8 cellular contexts compared by ENCODE assay signal in the genomic region with DNA sequence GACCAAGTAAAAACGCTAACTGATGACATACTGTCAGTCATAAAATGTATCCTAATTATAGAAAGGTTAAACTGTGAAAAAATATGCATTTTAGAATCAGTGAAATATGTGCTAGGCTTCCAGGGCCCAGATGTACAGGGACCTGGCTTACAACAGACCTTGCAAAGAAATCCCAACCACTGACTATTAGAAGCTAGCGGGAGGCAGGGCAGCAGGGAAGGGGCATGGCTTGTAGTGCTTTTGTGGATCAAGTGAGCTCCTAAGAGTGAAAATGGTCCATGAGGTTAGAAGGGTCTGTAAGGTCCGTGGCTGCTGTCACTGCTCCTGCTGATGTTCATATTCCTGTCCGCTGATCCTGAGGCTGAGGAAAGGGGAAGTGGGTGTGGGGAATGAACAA. TPM values are rescaled to one million over a fixed set of nuclear protein-coding genes. Genes with fewer than 3 reads are reported as not detected.
DNase-seq lines count a peak whose midpoint lies in the region; ATAC-seq and TF ChIP-seq lines count a peak whose summit lies in the region.
"Not testable (repeated sequence)": the region's sequence is repeated elsewhere in the genome, so short reads cannot be mapped to it uniquely, and the experiment has no call there.

No MANE protein-coding gene starts in this region.

- not testable (repeated sequence) for TF ChIP-seq CTCF in mammary epithelial cell (conservative IDR thresholded peaks at IDR 0.05 in 1 of 2, IDR thresholded peaks at IDR 0.05 in 1 of 2; ENCODE audit: extremely low read depth in 1 of 2, insufficient read depth in 1 of 2, low read depth in 1 of 2, low read length in 2 of 2); fibroblast of the aortic adventitia (IDR thresholded peaks at IDR 0.05; ENCODE audit: insufficient read depth, low read length); lung (IDR thresholded peaks at IDR 0.05; ENCODE audit: control extremely low read depth, extremely low read depth); parathyroid adenoma (IDR thresholded peaks at IDR 0.05); type B pancreatic cell (conservative IDR thresholded peaks at IDR 0.05)

- H3K36me3 Mint-ChIP-seq in type B pancreatic cell: not testable (repeated sequence)

- H3K4me1 ChIP-seq in SJCRH30; mammary epithelial cell (ENCODE audit: insufficient read depth, low read length); lung (ENCODE audit: control insufficient read depth in 2 of 2, insufficient read depth in 2 of 2, low read length in 2 of 2); parathyroid adenoma: not testable (repeated sequence)

- H3K4me2 ChIP-seq in mammary epithelial cell (ENCODE audit: insufficient read depth, low read depth, low read length); parathyroid adenoma (ENCODE audit: low read length): not testable (repeated sequence)

- CTCF ChIA-PET in mammary epithelial cell (lab: Charles Lee; ENCODE audit: low non-redundant PET): not testable (repeated sequence)

- not testable (repeated sequence) for H3K27me3 ChIP-seq in SJCRH30; mammary epithelial cell (ENCODE audit: insufficient read depth, low read length); lung (ENCODE audit: control insufficient read depth, insufficient read depth); parathyroid adenoma (ENCODE audit: control insufficient read depth, insufficient read depth, low read length)

- not testable (repeated sequence) for H4K20me1 ChIP-seq in mammary epithelial cell (ENCODE audit: insufficient read depth, low read length)

- peak overlapping the region; percentile 51 for H3K4me3 ChIP-seq in SJCRH30
- not testable (repeated sequence) for H3K4me3 ChIP-seq in mammary epithelial cell (replicated peaks in 1 of 3; ENCODE audit: insufficient read depth in 1 of 3, low read depth in 2 of 3, low read length in 3 of 3); fibroblast of the aortic adventitia (ENCODE audit: low read depth, low read length); lung; parathyroid adenoma (ENCODE audit: low read depth, low read length)

- H3K27me3 Mint-ChIP-seq in type B pancreatic cell: not testable (repeated sequence)

- H3K9me3 ChIP-seq in SJCRH30 (replicated peaks); mammary epithelial cell (replicated peaks; ENCODE audit: insufficient read depth, low read length); lung (ENCODE audit: control insufficient read depth in 2 of 2, insufficient read depth in 1 of 2, low read length in 1 of 2); parathyroid adenoma (ENCODE audit: control insufficient read depth, low read length): not testable (repeated sequence)

- not testable (repeated sequence) for H3K36me3 ChIP-seq in SJCRH30; mammary epithelial cell (ENCODE audit: insufficient read depth, low read length); lung (ENCODE audit: control insufficient read depth in 2 of 2, insufficient read depth in 2 of 2, low read length in 2 of 2); parathyroid adenoma (ENCODE audit: control insufficient read depth, insufficient read depth, low read length)

- peak in 1 of 2 experiments; percentile 36 for DNase-seq in SJCRH30
- DNase-seq in mammary epithelial cell; lung (ENCODE audit: low spot score); type B pancreatic cell (ENCODE audit: extremely low spot score, unreplicated experiment): not testable (repeated sequence)
- peak; percentile 28 for DNase-seq in fibroblast of the aortic adventitia (ENCODE audit: low read depth)

- peaks cover 18% of the 10 kb centered on the region for H3K4me1 Mint-ChIP-seq in type B pancreatic cell (ENCODE audit: unreplicated experiment)

- H3K79me2 ChIP-seq in mammary epithelial cell (ENCODE audit: insufficient read depth, low read length); parathyroid adenoma: not testable (repeated sequence)

- dilution Hi-C loops in mammary epithelial cell (cut with HindIII; ENCODE audit: low sequenced_read_pairs): not testable (repeated sequence)

- H3K4me3 Mint-ChIP-seq in type B pancreatic cell: not testable (repeated sequence)

- peak overlapping the region; percentile 69 for H2AFZ ChIP-seq in mammary epithelial cell (ENCODE audit: low read depth, low read length)
- not testable (repeated sequence) for H2AFZ ChIP-seq in parathyroid adenoma

- peak; percentile 24 for ATAC-seq in GM18511 (IDR thresholded peaks at IDR 0.05; ENCODE audit: unreplicated experiment)
- peak; percentile 23 for ATAC-seq in HG03135 (IDR thresholded peaks at IDR 0.05; ENCODE audit: unreplicated experiment)
- ATAC-seq in lung (ENCODE audit: insufficient read depth, low FRiP score): not testable (repeated sequence)

- H3K27ac Mint-ChIP-seq in type B pancreatic cell: peak overlapping the region; percentile 51

- WGBS in mammary epithelial cell (ENCODE audit: low coverage, missing lambda C conversion rate): 90% methylated on average over 2 of the region's 4 CpGs
- WGBS in lung, 2 donors: 38 to 45% methylated on average over 3 of the region's 4 CpGs

- in situ Hi-C loops in mammary epithelial cell (cut with MboI; ENCODE audit: low sequenced_read_pairs in 2 of 2): not testable (repeated sequence)

- not testable (repeated sequence) for H3K9me3 Mint-ChIP-seq in type B pancreatic cell

- intact Hi-C loops in mammary epithelial cell (cut with micrococcal nuclease): not testable (repeated sequence)

- BruUV-seq in mammary epithelial cell (replicated peaks; lab: Mats Ljungman, UMichigan): not testable (repeated sequence)

- H3K27ac ChIP-seq in SJCRH30: peak overlapping the region; percentile 68
- not testable (repeated sequence) for H3K27ac ChIP-seq in mammary epithelial cell (ENCODE audit: insufficient read depth, low read depth, low read length)
- H3K27ac ChIP-seq in lung (ENCODE audit: low read depth in 1 of 2, low read length in 1 of 2): peak overlapping the region; percentile 47 to 53
- H3K27ac ChIP-seq in parathyroid adenoma: peak overlapping the region; percentile 24

- not testable (repeated sequence) for H3K9ac ChIP-seq in mammary epithelial cell (ENCODE audit: insufficient read depth, low read length); parathyroid adenoma

RNA-seq across cellular contexts. Expression of a gene that starts 40.7 kb away (rescaled TPM):
- total RNA-seq in SJCRH30 (2014; rRNA removed; shearing (Covaris generic)): 61.8 and 73.5 TPM in 2 replicates
- total RNA-seq in mammary epithelial cell (100 to 1,000 TPM; 129 to 301 TPM), fibroblast of the aortic adventitia (ENCODE audit: low replicate concordance) (387 and 831 TPM in 2 replicates), lung (100 to 1,000 TPM; 117 to 118 TPM), type B pancreatic cell (ENCODE audit: low replicate concordance) (76.0 and 131 TPM in 2 replicates)
- polyA plus RNA-seq in mammary epithelial cell (111 TPM), lung (10 to 100 TPM; 24.2 to 31.0 TPM)
- 123 TPM for polyA minus RNA-seq in mammary epithelial cell
